Comparison of ENCODE assay signal across 11 cellular contexts in the genomic region with DNA sequence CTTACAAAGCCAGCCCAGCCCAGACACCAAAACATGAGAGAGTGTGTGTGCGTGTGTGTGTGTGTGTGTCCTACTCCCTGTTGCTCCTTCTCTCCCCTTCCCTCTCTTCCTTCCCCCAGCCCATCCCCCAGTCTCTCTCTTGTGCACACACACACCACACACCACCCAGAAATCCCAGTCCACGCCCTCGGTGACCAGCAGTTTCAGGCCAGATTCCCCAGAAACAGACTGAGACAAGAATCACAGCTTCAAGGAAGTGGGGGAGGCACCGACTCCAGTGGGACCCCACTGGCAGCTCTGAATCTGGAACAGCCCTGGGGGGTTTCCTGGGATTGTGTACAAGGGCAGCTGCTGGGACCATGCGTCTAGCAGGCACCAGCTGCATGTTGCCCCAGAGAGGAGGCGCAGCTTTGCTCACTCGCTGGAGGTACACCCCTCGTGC.
DNase-seq lines count a peak whose midpoint lies in the region; ATAC-seq and TF ChIP-seq lines count a peak whose summit lies in the region.
"Had no signal": no experiment of that assay in that cellular context is flagged by ENCODE, and none has a peak within 500 bp of the region (broad histone marks: within the 10 kb centered on the region; RNA-seq: fewer than 3 reads in every experiment).

No MANE protein-coding gene starts in this region.

- no peak for DNase-seq in activated CD8-positive, alpha-beta memory T cell treated with anti-CD3 and anti-CD28 coated beads, Interleukin-2, amount 10 ng/mL, durations not matched to agents 7 days and 5 days
- DNase-seq in activated CD8-positive, alpha-beta memory T cell treated with anti-CD3 and anti-CD28 coated beads, Interleukin-2, amount 50 U/mL, for 4 hours, result no peak
- no peak for DNase-seq in activated T-helper 1 cell treated with anti-CD3 and anti-CD28 coated beads, Interleukin-12 subunit alpha, Interleukin-12 subunit beta, Interleukin-2, Interleukin-4 antibody, amounts not matched to agents 30 ng/mL and 10 ng/mL and 1 ng/mL, durations not matched to agents 14 hours and 24 hours and 36 hours (ENCODE audit: low spot score)
- DNase-seq in left lung, result peak in 1 of 2 donors; percentile 58
- DNase-seq in tibial artery, result peak; percentile 49 to 68
- no peak for DNase-seq in stimulated activated naive CD4-positive, alpha-beta T cell (lab: John Stamatoyannopoulos, UW)
- DNase-seq in NCI-H2107 treated with DMSO at 0.1 percent for 48 hours (lab: John Stamatoyannopoulos, UW; ENCODE audit: unreplicated experiment), result no peak
- DNase-seq in nucleus accumbens (lab: John Stamatoyannopoulos, UW), result no peak
- DNase-seq: NCI-H345, retina had no signal

- H3K9me3 ChIP-seq in left lung, result peaks cover 0 to 4% of the 10 kb centered on the region in 2 donors
- peaks cover 0 to 4% (median 0%) of the 10 kb centered on the region in 3 donors for H3K9me3 ChIP-seq in tibial artery

- peaks cover 24% of the 10 kb centered on the region for H3K4me1 Mint-ChIP-seq in activated CD8-positive, alpha-beta memory T cell treated with anti-CD3 and anti-CD28 coated beads, Interleukin-2, amount 10 ng/mL, durations not matched to agents 7 days and 5 days
- peaks cover 14% of the 10 kb centered on the region for H3K4me1 Mint-ChIP-seq in activated T-helper 1 cell treated with anti-CD3 and anti-CD28 coated beads, Interleukin-12 subunit alpha, Interleukin-12 subunit beta, Interleukin-2, Interleukin-4 antibody, amounts not matched to agents 30 ng/mL and 10 ng/mL and 1 ng/mL, durations not matched to agents 14 hours and 24 hours and 36 hours (ENCODE audit: low read depth)

- H3K27ac ChIP-seq in left lung (peak overlapping the region in 1 of 2 donors; percentile 99), tibial artery (no peak overlapping the region)

- H3K9me3 Mint-ChIP-seq in activated CD8-positive, alpha-beta memory T cell treated with anti-CD3 and anti-CD28 coated beads, Interleukin-2, amount 10 ng/mL, durations not matched to agents 7 days and 5 days (ENCODE audit: low read depth), result no peaks in the 10 kb centered on the region
- H3K9me3 Mint-ChIP-seq in activated T-helper 1 cell treated with anti-CD3 and anti-CD28 coated beads, Interleukin-12 subunit alpha, Interleukin-12 subunit beta, Interleukin-2, Interleukin-4 antibody, amounts not matched to agents 30 ng/mL and 10 ng/mL and 1 ng/mL, durations not matched to agents 14 hours and 24 hours and 36 hours, result peaks cover 3% of the 10 kb centered on the region

- H3K36me3 ChIP-seq in left lung, result no peaks in the 10 kb centered on the region
- H3K36me3 ChIP-seq in tibial artery, result no peaks in the 10 kb centered on the region

- peaks cover 0 to 29% of the 10 kb centered on the region in 2 donors for H3K4me1 ChIP-seq in left lung
- peaks cover 0 to 8% (median 0%) of the 10 kb centered on the region in 4 donors for H3K4me1 ChIP-seq in tibial artery

- H3K27me3 ChIP-seq in left lung (no peaks in the 10 kb centered on the region), tibial artery (no peaks in the 10 kb centered on the region)

- no peaks in the 10 kb centered on the region for H3K27me3 Mint-ChIP-seq in activated CD8-positive, alpha-beta memory T cell treated with anti-CD3 and anti-CD28 coated beads, Interleukin-2, amount 10 ng/mL, durations not matched to agents 7 days and 5 days
- no peaks in the 10 kb centered on the region for H3K27me3 Mint-ChIP-seq in activated T-helper 1 cell treated with anti-CD3 and anti-CD28 coated beads, Interleukin-12 subunit alpha, Interleukin-12 subunit beta, Interleukin-2, Interleukin-4 antibody, amounts not matched to agents 30 ng/mL and 10 ng/mL and 1 ng/mL, durations not matched to agents 14 hours and 24 hours and 36 hours (ENCODE audit: insufficient read depth)
- H3K27me3 Mint-ChIP-seq: brain had no signal

- no peaks in the 10 kb centered on the region for H3K36me3 Mint-ChIP-seq in activated CD8-positive, alpha-beta memory T cell treated with anti-CD3 and anti-CD28 coated beads, Interleukin-2, amount 10 ng/mL, durations not matched to agents 7 days and 5 days
- H3K36me3 Mint-ChIP-seq in activated T-helper 1 cell treated with anti-CD3 and anti-CD28 coated beads, Interleukin-12 subunit alpha, Interleukin-12 subunit beta, Interleukin-2, Interleukin-4 antibody, amounts not matched to agents 30 ng/mL and 10 ng/mL and 1 ng/mL, durations not matched to agents 14 hours and 24 hours and 36 hours (ENCODE audit: low read depth), result no peaks in the 10 kb centered on the region
- H3K36me3 Mint-ChIP-seq: brain had no signal

- peak overlapping the region; percentile 91 for H3K27ac Mint-ChIP-seq in activated CD8-positive, alpha-beta memory T cell treated with anti-CD3 and anti-CD28 coated beads, Interleukin-2, amount 10 ng/mL, durations not matched to agents 7 days and 5 days
- peak overlapping the region; percentile 85 for H3K27ac Mint-ChIP-seq in activated T-helper 1 cell treated with anti-CD3 and anti-CD28 coated beads, Interleukin-12 subunit alpha, Interleukin-12 subunit beta, Interleukin-2, Interleukin-4 antibody, amounts not matched to agents 30 ng/mL and 10 ng/mL and 1 ng/mL, durations not matched to agents 14 hours and 24 hours and 36 hours
- H3K27ac Mint-ChIP-seq: brain had no signal

- intact Hi-C loops in activated T-helper 1 cell treated with anti-CD3 and anti-CD28 coated beads, Interleukin-12 subunit alpha, Interleukin-12 subunit beta, Interleukin-2, Interleukin-4 antibody, amounts not matched to agents 30 ng/mL and 10 ng/mL and 1 ng/mL, durations not matched to agents 14 hours and 24 hours and 36 hours (cut with micrococcal nuclease), result no loop called here
- intact Hi-C loops in left lung (cut with DNase I) (no loop called here), tibial artery (cut with DNase I; ENCODE audit: low total_unique reads) (no loop called here)

- H3K4me3 ChIP-seq in left lung, result no peak overlapping the region
- no peak overlapping the region for H3K4me3 ChIP-seq in tibial artery

- CTCF ChIA-PET in activated CD8-positive, alpha-beta memory T cell treated with anti-CD3 and anti-CD28 coated beads, Interleukin-2, amount 10 ng/mL, durations not matched to agents 7 days and 5 days (lab: Charles Lee), result interaction anchor here (0.8 to 1.6 kb wide), 3 partner anchors 9 to 28 kb away, joined by 3 to 5 read pairs (median 4); no protein-coding TSS in a partner anchor

- H3K4me3 Mint-ChIP-seq in activated CD8-positive, alpha-beta memory T cell treated with anti-CD3 and anti-CD28 coated beads, Interleukin-2, amount 10 ng/mL, durations not matched to agents 7 days and 5 days, result peak overlapping the region; percentile 10
- no peak overlapping the region for H3K4me3 Mint-ChIP-seq in activated T-helper 1 cell treated with anti-CD3 and anti-CD28 coated beads, Interleukin-12 subunit alpha, Interleukin-12 subunit beta, Interleukin-2, Interleukin-4 antibody, amounts not matched to agents 30 ng/mL and 10 ng/mL and 1 ng/mL, durations not matched to agents 14 hours and 24 hours and 36 hours
- H3K4me3 Mint-ChIP-seq: brain had no signal

- ATAC-seq in activated CD8-positive, alpha-beta memory T cell treated with anti-CD3 and anti-CD28 coated beads, Interleukin-2, amount 10 ng/mL, durations not matched to agents 7 days and 5 days, result peak; percentile 17
- ATAC-seq in left lung, result peak; percentile 68

- TF ChIP-seq CTCF in left lung (IDR thresholded peaks at IDR 0.05), result no peak
- TF ChIP-seq CTCF in tibial artery (IDR thresholded peaks at IDR 0.05), result no peak

Comparison
In these comparisons a context has a peak if more than half of its experiments do, and no peak if none do; other contexts are left out.
1. DNase-seq: peak in tibial artery (2 of 2); none in activated CD8-positive, alpha-beta memory T cell treated with anti-CD3 and anti-CD28 coated beads, Interleukin-2, amount 10 ng/mL, durations not matched to agents 7 days and 5 days (single experiment), activated CD8-positive, alpha-beta memory T cell treated with anti-CD3 and anti-CD28 coated beads, Interleukin-2, amount 50 U/mL, for 4 hours (single experiment), activated T-helper 1 cell treated with anti-CD3 and anti-CD28 coated beads, Interleukin-12 subunit alpha, Interleukin-12 subunit beta, Interleukin-2, Interleukin-4 antibody, amounts not matched to agents 30 ng/mL and 10 ng/mL and 1 ng/mL, durations not matched to agents 14 hours and 24 hours and 36 hours (single experiment), stimulated activated naive CD4-positive, alpha-beta T cell (0 of 6), NCI-H2107 treated with DMSO at 0.1 percent for 48 hours (single experiment) and nucleus accumbens (0 of 56).